8 cellular contexts compared by ENCODE assay signal in the genomic region with DNA sequence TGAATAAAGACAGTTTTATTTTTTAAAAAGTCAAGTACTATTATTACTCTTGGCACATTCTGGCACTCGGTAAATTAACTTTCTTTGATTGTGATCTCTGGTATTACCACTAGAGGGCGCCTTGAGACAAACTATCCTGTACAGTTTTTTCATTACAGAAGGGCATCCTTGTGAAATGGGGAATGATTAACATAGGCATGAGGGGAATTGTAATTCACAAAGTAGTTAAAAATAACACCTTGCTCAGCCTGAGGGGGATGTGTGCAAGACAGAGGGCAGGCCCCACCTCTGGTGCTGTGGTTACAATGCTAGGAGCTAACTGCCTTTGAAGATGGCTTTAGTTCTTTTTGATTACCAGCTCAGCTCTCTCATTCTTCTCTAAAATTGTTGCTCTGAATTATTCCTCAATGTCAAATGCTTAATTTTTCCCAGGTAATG. TPM values are rescaled to one million over a fixed set of nuclear protein-coding genes. Genes with fewer than 3 reads are reported as not detected.
DNase-seq lines count a peak whose midpoint lies in the region; ATAC-seq and TF ChIP-seq lines count a peak whose summit lies in the region.

No MANE protein-coding gene starts in this region.

- CTCF ChIA-PET in activated CD4-positive, alpha-beta T cell treated with anti-CD3 and anti-CD28 coated beads, Interleukin-2, amount 10 ng/mL, durations not matched to agents 7 days and 5 days (lab: Charles Lee): interaction anchor here (0.5 to 1.0 kb wide), 5 partner anchors 40 to 698 kb away, joined by 3 read pairs; no protein-coding TSS in a partner anchor
- CTCF ChIA-PET in WTC11 (lab: Charles Lee): interaction anchor here (0.6 to 2.7 kb wide), 20 partner anchors 9 to 452 kb away, joined by 3 to 41 read pairs (median 3); no protein-coding TSS in a partner anchor

- peaks cover 56% of the 10 kb centered on the region for H3K27me3 Mint-ChIP-seq in activated CD4-positive, alpha-beta T cell treated with anti-CD3 and anti-CD28 coated beads, Interleukin-2, amount 10 ng/mL, durations not matched to agents 7 days and 5 days
- H3K27me3 Mint-ChIP-seq in WTC11 (ENCODE audit: low read depth): no peaks in the 10 kb centered on the region

- 17% methylated on average over 2 of the region's 2 CpGs for WGBS in smooth muscle cell (ENCODE audit: low lambda C conversion rate)

- H3K27ac ChIP-seq in right atrium auricular region (no peak overlapping the region), smooth muscle cell (ENCODE audit: low read depth) (no peak overlapping the region)

- no peaks in the 10 kb centered on the region for H3K9me3 Mint-ChIP-seq in activated CD4-positive, alpha-beta T cell treated with anti-CD3 and anti-CD28 coated beads, Interleukin-2, amount 10 ng/mL, durations not matched to agents 7 days and 5 days
- peaks cover 18% of the 10 kb centered on the region for H3K9me3 Mint-ChIP-seq in WTC11

- H3K79me2 ChIP-seq in smooth muscle cell (ENCODE audit: low read depth): no peaks in the 10 kb centered on the region

- no peaks in the 10 kb centered on the region for H3F3A ChIP-seq in smooth muscle cell (ENCODE audit: low read depth)

- H3K4me3 Mint-ChIP-seq in activated CD4-positive, alpha-beta T cell treated with anti-CD3 and anti-CD28 coated beads, Interleukin-2, amount 10 ng/mL, durations not matched to agents 7 days and 5 days: no peak overlapping the region
- H3K4me3 Mint-ChIP-seq in WTC11: no peak overlapping the region

- no peaks in the 10 kb centered on the region for H3K9me3 ChIP-seq in right atrium auricular region
- H3K9me3 ChIP-seq in smooth muscle cell (replicated peaks; ENCODE audit: low read depth): no peaks in the 10 kb centered on the region

- no peaks in the 10 kb centered on the region for H4K20me1 ChIP-seq in smooth muscle cell (ENCODE audit: low read depth)

- H3K27me3 ChIP-seq in right atrium auricular region: no peaks in the 10 kb centered on the region
- peaks cover 4% of the 10 kb centered on the region for H3K27me3 ChIP-seq in smooth muscle cell (ENCODE audit: low read depth)

- H3K36me3 ChIP-seq in right atrium auricular region (no peaks in the 10 kb centered on the region), smooth muscle cell (ENCODE audit: low read depth) (no peaks in the 10 kb centered on the region)

- no peak overlapping the region for H3K9ac ChIP-seq in smooth muscle cell (ENCODE audit: low read depth)

- H3K36me3 Mint-ChIP-seq in activated CD4-positive, alpha-beta T cell treated with anti-CD3 and anti-CD28 coated beads, Interleukin-2, amount 10 ng/mL, durations not matched to agents 7 days and 5 days (ENCODE audit: low read depth): no peaks in the 10 kb centered on the region
- H3K36me3 Mint-ChIP-seq in WTC11: no peaks in the 10 kb centered on the region

- no peak overlapping the region for H2AFZ ChIP-seq in smooth muscle cell (ENCODE audit: low read depth)

- peak; percentile 99 for ATAC-seq in WTC11

- peak; percentile 51 for DNase-seq in activated CD4-positive, alpha-beta T cell treated with anti-CD3 and anti-CD28 coated beads, Interleukin-2, amount 10 ng/mL, durations not matched to agents 7 days and 5 days
- DNase-seq in activated CD4-positive, alpha-beta T cell treated with anti-CD3 and anti-CD28 coated beads, Interleukin-2, amount 50 U/mL, for 48 hours: no peak
- DNase-seq in NCI-H1105 treated with DMSO at 0.1 percent for 48 hours (lab: John Stamatoyannopoulos, UW) (peak; percentile 46), WTC11 (ENCODE audit: low spot score) (peak; percentile 53), right atrium auricular region (ENCODE audit: low spot score) (no peak), smooth muscle cell (lab: John Stamatoyannopoulos, UW; ENCODE audit: unreplicated experiment) (no peak), NCI-H2171 treated with DMSO at 0.1 percent for 48 hours (lab: John Stamatoyannopoulos, UW) (no peak), HPDE6-E6E7 (ENCODE audit: extremely low spot score) (no peak)

- TF ChIP-seq CTCF in WTC11 (IDR thresholded peaks at IDR 0.05) (peak; percentile 85), right atrium auricular region (IDR thresholded peaks at IDR 0.05) (peak; percentile 42 to 84), smooth muscle cell (IDR thresholded peaks at IDR 0.05; ENCODE audit: borderline replicate concordance, insufficient read depth, poor library complexity, severe bottlenecking) (peak; percentile 95)

- H3K4me1 ChIP-seq in right atrium auricular region (no peaks in the 10 kb centered on the region), smooth muscle cell (ENCODE audit: low read depth) (no peaks in the 10 kb centered on the region)

- POLR2A ChIA-PET in activated CD4-positive, alpha-beta T cell treated with anti-CD3 and anti-CD28 coated beads, Interleukin-2, amount 10 ng/mL, durations not matched to agents 7 days and 5 days (lab: Charles Lee): no interaction called here
- POLR2A ChIA-PET in WTC11 (lab: Charles Lee): no interaction called here

- H3K4me1 Mint-ChIP-seq in activated CD4-positive, alpha-beta T cell treated with anti-CD3 and anti-CD28 coated beads, Interleukin-2, amount 10 ng/mL, durations not matched to agents 7 days and 5 days: no peaks in the 10 kb centered on the region
- H3K4me1 Mint-ChIP-seq in WTC11: peaks cover 21% of the 10 kb centered on the region

- H3K4me2 ChIP-seq in smooth muscle cell: no peak overlapping the region

- H3K27ac Mint-ChIP-seq in activated CD4-positive, alpha-beta T cell treated with anti-CD3 and anti-CD28 coated beads, Interleukin-2, amount 10 ng/mL, durations not matched to agents 7 days and 5 days: no peak overlapping the region
- H3K27ac Mint-ChIP-seq in WTC11: no peak overlapping the region

- H3K4me3 ChIP-seq in right atrium auricular region: no peak overlapping the region
- no peak overlapping the region for H3K4me3 ChIP-seq in smooth muscle cell

TF ChIP-seq in WTC11, 78 proteins besides CTCF, POLR2A, EP300 and RAD21:
- TF ChIP-seq, protein P1, sequence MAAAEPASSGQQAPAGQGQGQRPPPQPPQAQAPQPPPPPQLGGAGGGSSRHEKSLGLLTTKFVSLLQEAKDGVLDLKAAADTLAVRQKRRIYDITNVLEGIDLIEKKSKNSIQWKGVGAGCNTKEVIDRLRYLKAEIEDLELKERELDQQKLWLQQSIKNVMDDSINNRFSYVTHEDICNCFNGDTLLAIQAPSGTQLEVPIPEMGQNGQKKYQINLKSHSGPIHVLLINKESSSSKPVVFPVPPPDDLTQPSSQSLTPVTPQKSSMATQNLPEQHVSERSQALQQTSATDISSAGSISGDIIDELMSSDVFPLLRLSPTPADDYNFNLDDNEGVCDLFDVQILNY (CRISPR knock-in tag; IDR thresholded peaks at IDR 0.05): no peak
- TF ChIP-seq GRHL2 (CRISPR knock-in tag; IDR thresholded peaks at IDR 0.05; ENCODE audit: insufficient replicate concordance, severe bottlenecking) (no peak), ETV6 (CRISPR knock-in tag; IDR thresholded peaks at IDR 0.05) (no peak), RELA (CRISPR knock-in tag; IDR thresholded peaks at IDR 0.05; ENCODE audit: borderline replicate concordance) (no peak), ZNF138 (CRISPR knock-in tag; conservative IDR thresholded peaks at IDR 0.05) (no peak), ZNF317 (CRISPR knock-in tag; IDR thresholded peaks at IDR 0.05; ENCODE audit: borderline replicate concordance, low read depth) (no peak)
- TF ChIP-seq, protein P2, sequence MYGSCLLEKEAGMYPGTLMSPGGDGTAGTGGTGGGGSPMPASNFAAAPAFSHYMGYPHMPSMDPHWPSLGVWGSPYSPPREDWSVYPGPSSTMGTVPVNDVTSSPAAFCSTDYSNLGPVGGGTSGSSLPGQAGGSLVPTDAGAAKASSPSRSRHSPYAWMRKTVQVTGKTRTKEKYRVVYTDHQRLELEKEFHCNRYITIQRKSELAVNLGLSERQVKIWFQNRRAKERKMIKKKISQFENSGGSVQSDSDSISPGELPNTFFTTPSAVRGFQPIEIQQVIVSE (CRISPR knock-in tag; IDR thresholded peaks at IDR 0.05; ENCODE audit: borderline replicate concordance): no peak
- TF ChIP-seq, protein P3, sequence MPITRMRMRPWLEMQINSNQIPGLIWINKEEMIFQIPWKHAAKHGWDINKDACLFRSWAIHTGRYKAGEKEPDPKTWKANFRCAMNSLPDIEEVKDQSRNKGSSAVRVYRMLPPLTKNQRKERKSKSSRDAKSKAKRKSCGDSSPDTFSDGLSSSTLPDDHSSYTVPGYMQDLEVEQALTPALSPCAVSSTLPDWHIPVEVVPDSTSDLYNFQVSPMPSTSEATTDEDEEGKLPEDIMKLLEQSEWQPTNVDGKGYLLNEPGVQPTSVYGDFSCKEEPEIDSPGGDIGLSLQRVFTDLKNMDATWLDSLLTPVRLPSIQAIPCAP (CRISPR knock-in tag; IDR thresholded peaks at IDR 0.05): no peak

RNA-seq across cellular contexts. Expression of a gene that starts 24.2 kb away (rescaled TPM):
- not detected for total RNA-seq in activated CD4-positive, alpha-beta T cell treated with anti-CD3 and anti-CD28 coated beads, Interleukin-2, amount 10 ng/mL, durations not matched to agents 7 days and 5 days
- total RNA-seq in WTC11 (2021) (0.20 to 0.30 TPM in 2 of 3 replicates, not detected in the other), right atrium auricular region (1 to 10 TPM in 1 of 2 donors, not detected in 1; 1.5 TPM), smooth muscle cell (not detected in 2 replicates)
- 0.21 and 0.39 TPM in 2 replicates for polyA plus RNA-seq in smooth muscle cell

RNA-seq across cellular contexts. Expression of a gene that starts 32.3 kb away (rescaled TPM):
- total RNA-seq in activated CD4-positive, alpha-beta T cell treated with anti-CD3 and anti-CD28 coated beads, Interleukin-2, amount 10 ng/mL, durations not matched to agents 7 days and 5 days: 1 to 10 TPM; 8.2 to 10.0 TPM
- total RNA-seq in WTC11 (2021) (24.8 to 30.5 TPM (median 28.1 TPM) in 3 replicates), right atrium auricular region (100 to 1,000 TPM in 1 of 2 donors, 10 to 100 TPM in 1; 60.4 to 107 TPM), smooth muscle cell (18.9 and 19.7 TPM in 2 replicates)
- polyA plus RNA-seq in smooth muscle cell: 15.7 and 19.2 TPM in 2 replicates

Comparison
In these comparisons a context has a peak if more than half of its experiments do, and no peak if none do; other contexts are left out.
1. DNase-seq: peak in activated CD4-positive, alpha-beta T cell treated with anti-CD3 and anti-CD28 coated beads, Interleukin-2, amount 10 ng/mL, durations not matched to agents 7 days and 5 days (single experiment), NCI-H1105 treated with DMSO at 0.1 percent for 48 hours (single experiment) and WTC11 (single experiment); none in activated CD4-positive, alpha-beta T cell treated with anti-CD3 and anti-CD28 coated beads, Interleukin-2, amount 50 U/mL, for 48 hours (0 of 2), right atrium auricular region (single experiment), smooth muscle cell (single experiment), NCI-H2171 treated with DMSO at 0.1 percent for 48 hours (single experiment) and HPDE6-E6E7 (single experiment).
2. Peak in every context shown above with its lines, with median percentiles within 50 percentile points of each other: CTCF ChIP-seq.